ENCODE assay signal across 27 cellular contexts in genomic region chrX:7244400-7244799, GRCh38.
"Had no signal": no experiment of that assay in that cellular context is flagged by ENCODE, and none has a peak within 500 bp of the region (broad histone marks: within the 10 kb centered on the region; RNA-seq: fewer than 3 reads in every experiment).

No MANE protein-coding gene starts in this region.

- H3K9me3 ChIP-seq: left lung, thyroid gland had no signal

- H3K27me3 ChIP-seq: breast epithelium, esophagus muscularis mucosa, hepatocyte, left lung, thyroid gland had no signal

- H3K4me1 ChIP-seq: breast epithelium, esophagus muscularis mucosa, parathyroid adenoma, thyroid gland had no signal

- H3K36me3 Mint-ChIP-seq: activated naive CD8-positive, alpha-beta T cell treated with anti-CD3 and anti-CD28 coated beads for 36 hours; natural killer cell had no signal

- H3K9me3 Mint-ChIP-seq: activated naive CD8-positive, alpha-beta T cell treated with anti-CD3 and anti-CD28 coated beads for 36 hours; central memory CD8-positive, alpha-beta T cell; effector memory CD8-positive, alpha-beta T cell; natural killer cell; stimulated activated naive CD8-positive, alpha-beta T cell treated with anti-CD3 and anti-CD28 coated beads, Interleukin-15, Interleukin-2, amounts not matched to agents 100 ng/mL and 50 ng/mL, for 24 hours had no signal

- FAIRE-seq: colon, frontal cortex had no signal

- DNase-seq: activated CD4-positive, alpha-beta T cell treated with anti-CD3 and anti-CD28 coated beads for 4 hours; activated CD4-positive, alpha-beta T cell treated with anti-CD3 and anti-CD28 coated beads, Interleukin-2, amount 50 U/mL, for 48 hours; activated CD4-positive, CD25-positive, alpha-beta regulatory T cell; activated naive CD4-positive, alpha-beta T cell treated with Interleukin-2 at 50 U/mL for 16 hours; activated naive CD8-positive, alpha-beta T cell treated with anti-CD3 and anti-CD28 coated beads for 36 hours; activated T-cell treated with anti-CD3 and anti-CD28 coated beads, Interleukin-2, amount 50 U/mL, for 48 hours; dorsolateral prefrontal cortex; effector memory CD8-positive, alpha-beta T cell; glutamatergic neuron; kidney glomerular epithelial cell; left lung; mammary epithelial cell; midbrain; natural killer cell; right cardiac atrium; stimulated activated CD4-positive, alpha-beta T cell treated with anti-CD3 and anti-CD28 coated beads, Interleukin-4, amount 100 ng/mL, for 4 hours; substantia nigra; T1000; thyroid gland had no signal

- H3K4me3 ChIP-seq: breast epithelium, dorsolateral prefrontal cortex, esophagus muscularis mucosa, hepatocyte, left lung, thyroid gland had no signal

- H3K4me2 ChIP-seq: hepatocyte had no signal

- H3K4me1 Mint-ChIP-seq: activated naive CD8-positive, alpha-beta T cell treated with anti-CD3 and anti-CD28 coated beads for 36 hours; central memory CD8-positive, alpha-beta T cell had no signal

- H3K27ac Mint-ChIP-seq: activated naive CD8-positive, alpha-beta T cell treated with anti-CD3 and anti-CD28 coated beads for 36 hours; effector memory CD8-positive, alpha-beta T cell; natural killer cell; stimulated activated naive CD8-positive, alpha-beta T cell treated with anti-CD3 and anti-CD28 coated beads, Interleukin-15, Interleukin-2, amounts not matched to agents 100 ng/mL and 50 ng/mL, for 24 hours had no signal

- H2AFZ ChIP-seq: hepatocyte, parathyroid adenoma had no signal

- H3K4me3 Mint-ChIP-seq: activated naive CD8-positive, alpha-beta T cell treated with anti-CD3 and anti-CD28 coated beads for 36 hours; central memory CD8-positive, alpha-beta T cell; effector memory CD8-positive, alpha-beta T cell; natural killer cell; stimulated activated naive CD8-positive, alpha-beta T cell treated with anti-CD3 and anti-CD28 coated beads, Interleukin-15, Interleukin-2, amounts not matched to agents 100 ng/mL and 50 ng/mL, for 24 hours had no signal

- H3K27ac ChIP-seq: breast epithelium, dorsolateral prefrontal cortex, esophagus muscularis mucosa, hepatocyte, parathyroid adenoma, thyroid gland had no signal

- H3K9ac ChIP-seq: parathyroid adenoma had no signal

- H3K27me3 Mint-ChIP-seq: activated naive CD8-positive, alpha-beta T cell treated with anti-CD3 and anti-CD28 coated beads for 36 hours; central memory CD8-positive, alpha-beta T cell; effector memory CD8-positive, alpha-beta T cell; stimulated activated naive CD8-positive, alpha-beta T cell treated with anti-CD3 and anti-CD28 coated beads, Interleukin-15, Interleukin-2, amounts not matched to agents 100 ng/mL and 50 ng/mL, for 24 hours had no signal

- H3K36me3 ChIP-seq: breast epithelium, esophagus muscularis mucosa, left lung, thyroid gland had no signal
